ENCODE assay signal across 21 cellular contexts in the genomic region with DNA sequence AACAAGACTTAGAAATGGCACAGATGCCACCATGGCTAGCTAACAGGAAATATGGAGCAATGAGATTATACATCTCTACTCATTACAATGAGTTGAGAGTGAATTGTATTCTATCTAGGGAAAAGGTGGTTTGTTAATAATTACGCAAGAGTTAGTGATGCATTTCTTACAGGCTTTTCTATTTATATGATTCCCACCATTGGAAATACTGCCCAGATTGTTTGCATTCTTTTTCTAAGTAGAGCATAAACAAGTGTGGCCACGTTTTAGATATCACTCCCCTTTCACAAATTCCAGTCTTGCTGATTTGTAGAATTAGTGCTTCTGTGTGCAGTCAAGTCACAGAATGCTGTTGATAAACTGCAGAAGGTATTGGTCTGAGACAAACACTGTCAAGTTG. TPM values are rescaled to one million over a fixed set of nuclear protein-coding genes. Genes with fewer than 3 reads are reported as not detected.
A peak's percentile ranks its signal among the peaks of the same experiment; 100 is the strongest.
DNase-seq lines count a peak whose midpoint lies in the region; ATAC-seq and TF ChIP-seq lines count a peak whose summit lies in the region.
"Had no signal": no experiment of that assay in that cellular context is flagged by ENCODE, and none has a peak within 500 bp of the region (broad histone marks: within the 10 kb centered on the region; RNA-seq: fewer than 3 reads in every experiment).

No MANE protein-coding gene starts in this region.

- no peak for ATAC-seq in GM18520 (IDR thresholded peaks at IDR 0.05; ENCODE audit: unreplicated experiment)
- ATAC-seq in sciatic nerve: no peak

- H3K4me3 ChIP-seq in AG04449 (ENCODE audit: low read depth, low read length) (no peak overlapping the region), foreskin fibroblast (ENCODE audit: low read depth in 1 of 2, low read length in 2 of 2) (no peak overlapping the region)
- H3K4me3 ChIP-seq: colonic mucosa, thyroid gland had no signal

- no peak for TF ChIP-seq CTCF in AG04449 (IDR thresholded peaks at IDR 0.05; ENCODE audit: insufficient read depth, low read length, missing control alignments)
- TF ChIP-seq CTCF in foreskin fibroblast (IDR thresholded peaks at IDR 0.05; ENCODE audit: low read depth, low read length): no peak

- POLR2A ChIA-PET in AG04449 (lab: Yijun Ruan, JAX): no interaction called here

- CTCF ChIA-PET in AG04449 (lab: Yijun Ruan, JAX): no interaction called here

- DNase-seq in AG04449 (ENCODE audit: low read depth, low spot score) (peak; percentile 21), H4 (ENCODE audit: low spot score) (peak; percentile 69), astrocyte of the hippocampus (ENCODE audit: low read depth, low spot score) (peak; percentile 56), foreskin fibroblast (peak; percentile 23 to 24), sciatic nerve (ENCODE audit: low spot score) (no peak), germinal center (ENCODE audit: low spot score) (no peak)
- no peak for DNase-seq in activated CD4-positive, alpha-beta T cell treated with anti-CD3 and anti-CD28 coated beads, Interleukin-2, amount 50 U/mL, for 4 hours
- DNase-seq: ACHN; activated naive CD4-positive, alpha-beta T cell treated with Interleukin-2 at 50 U/mL for 16 hours; aorta; colonic mucosa; COR-L47; head of caudate nucleus; NCI-H1694; nucleus accumbens; retina; stimulated activated naive CD4-positive, alpha-beta T cell; thyroid gland had no signal

- intact Hi-C loops in sciatic nerve (cut with DNase I): no loop called here

RNA-seq across cellular contexts. Expression of gene ZNF804A, which starts 56.6 kb away (rescaled TPM):
- total RNA-seq in H4 (2014; rRNA removed; shearing (Covaris generic)): 4.0 and 6.0 TPM in 2 replicates
- 0.13 TPM for total RNA-seq in sciatic nerve
- total RNA-seq: G401, HT-29 had no signal

Comparison
In these comparisons a context has a peak if more than half of its experiments do, and no peak if none do; other contexts are left out.
1. DNase-seq: peak in AG04449 (single experiment), H4 (single experiment), astrocyte of the hippocampus (single experiment) and foreskin fibroblast (2 of 2); none in activated CD4-positive, alpha-beta T cell treated with anti-CD3 and anti-CD28 coated beads, Interleukin-2, amount 50 U/mL, for 4 hours (0 of 2), sciatic nerve (single experiment) and germinal center (single experiment).